ENCODE assay signal across 8 cellular contexts in genomic region chr4:151013491-151013890, GRCh38. TPM values are rescaled to one million over a fixed set of nuclear protein-coding genes. Genes with fewer than 3 reads are reported as not detected.
A peak's percentile ranks its signal among the peaks of the same experiment; 100 is the strongest.
DNase-seq lines count a peak whose midpoint lies in the region; ATAC-seq, FAIRE-seq and TF ChIP-seq lines count a peak whose summit lies in the region.

No MANE protein-coding gene starts in this region.

- intact Hi-C loops in natural killer cell (cut with micrococcal nuclease) = no loop called here

- FAIRE-seq in bronchial epithelial cell (lab: Jason Lieb, UNC) = no peak

- peak overlapping the region; percentile 100 for H3K4me3 Mint-ChIP-seq in natural killer cell

- ATAC-seq in DND-41 (ENCODE audit: insufficient read depth, low read depth) (no peak), natural killer cell (no peak)

- no peaks in the 10 kb centered on the region for H4K20me1 ChIP-seq in DND-41 (ENCODE audit: insufficient read depth, low read length)

- peaks cover 42% of the 10 kb centered on the region for H3K4me1 ChIP-seq in DND-41 (ENCODE audit: insufficient read depth, low read length)

- H3K27ac Mint-ChIP-seq in natural killer cell = peak overlapping the region; percentile 89 to 98

- H3K27me3 Mint-ChIP-seq in natural killer cell (ENCODE audit: low read depth in 2 of 2) = no peaks in the 10 kb centered on the region

- H3K27ac ChIP-seq in DND-41 (ENCODE audit: low read length) = no peak overlapping the region

- H3K9me3 ChIP-seq in DND-41 (ENCODE audit: insufficient read depth, low read length, severe bottlenecking) = no peaks in the 10 kb centered on the region

- H3K36me3 ChIP-seq in DND-41 (ENCODE audit: insufficient read depth, low read length) (no peaks in the 10 kb centered on the region; the same call in 1 of the 2 replicates), bronchial epithelial cell (ENCODE audit: control insufficient read depth, insufficient read depth, low read length) (no peaks in the 10 kb centered on the region)

- peaks cover 38% of the 10 kb centered on the region for H3K79me2 ChIP-seq in DND-41 (ENCODE audit: insufficient read depth, low read length)

- TF ChIP-seq CTCF in DND-41 (IDR thresholded peaks at IDR 0.05; ENCODE audit: borderline replicate concordance, extremely low read depth, low read length, poor library complexity, severe bottlenecking) (no peak), LNCaP clone FGC (IDR thresholded peaks at IDR 0.05; ENCODE audit: control insufficient read depth, extremely low read depth, insufficient read depth) (no peak), bronchial epithelial cell (IDR thresholded peaks at IDR 0.05; ENCODE audit: insufficient read depth, low read length, severe bottlenecking) (no peak), natural killer cell (IDR thresholded peaks at IDR 0.05) (no peak)

- peak overlapping the region; percentile 92 for H3K9ac ChIP-seq in DND-41 (ENCODE audit: low read depth, low read length)

- H3K4me3 ChIP-seq in DND-41 (ENCODE audit: low read depth in 1 of 2, low read length in 2 of 2) (peak overlapping the region in 1 of 2 experiments; percentile 100; a peak in 1 of 4 replicates), LNCaP clone FGC (ENCODE audit: low read depth, low read length) (peak overlapping the region; percentile 66), bronchial epithelial cell (ENCODE audit: low read depth, low read length) (peak overlapping the region; percentile 77)

- no peak overlapping the region for H2AFZ ChIP-seq in DND-41 (ENCODE audit: low read depth, low read length)

- DNase-seq in DND-41 (no peak), LNCaP clone FGC (ENCODE audit: low read depth) (no peak), bronchial epithelial cell (ENCODE audit: low read depth) (peak; percentile 10), natural killer cell (no peak), SHP77 (lab: John Stamatoyannopoulos, UW) (no peak), NOMO-1 (lab: John Stamatoyannopoulos, UW; ENCODE audit: unreplicated experiment in 2 of 2) (no peak), epidermal melanocyte (ENCODE audit: insufficient read length, low spot score) (no peak), SW480 (ENCODE audit: low spot score) (no peak)

- no peaks in the 10 kb centered on the region for H3K9me3 Mint-ChIP-seq in natural killer cell

- peak overlapping the region; percentile 80 for H3K4me2 ChIP-seq in DND-41 (ENCODE audit: insufficient read depth, low read length)

- H3K36me3 Mint-ChIP-seq in natural killer cell = no peaks in the 10 kb centered on the region

- H3K27me3 ChIP-seq in DND-41 (ENCODE audit: insufficient read depth, low read length, poor library complexity) = no peaks in the 10 kb centered on the region
- no peaks in the 10 kb centered on the region for H3K27me3 ChIP-seq in bronchial epithelial cell (ENCODE audit: control insufficient read depth, insufficient read depth, low read length)

- H3K4me1 Mint-ChIP-seq in natural killer cell = peaks cover 33 to 40% of the 10 kb centered on the region in 2 donors

RNA-seq across cellular contexts. Expression of gene LRBA, which starts 1.6 kb away (rescaled TPM):
- total RNA-seq in bronchial epithelial cell (103 and 119 TPM in 2 replicates), natural killer cell (10 to 100 TPM; 72.1 to 87.6 (median 83.1) TPM)
